In the genomic region with DNA sequence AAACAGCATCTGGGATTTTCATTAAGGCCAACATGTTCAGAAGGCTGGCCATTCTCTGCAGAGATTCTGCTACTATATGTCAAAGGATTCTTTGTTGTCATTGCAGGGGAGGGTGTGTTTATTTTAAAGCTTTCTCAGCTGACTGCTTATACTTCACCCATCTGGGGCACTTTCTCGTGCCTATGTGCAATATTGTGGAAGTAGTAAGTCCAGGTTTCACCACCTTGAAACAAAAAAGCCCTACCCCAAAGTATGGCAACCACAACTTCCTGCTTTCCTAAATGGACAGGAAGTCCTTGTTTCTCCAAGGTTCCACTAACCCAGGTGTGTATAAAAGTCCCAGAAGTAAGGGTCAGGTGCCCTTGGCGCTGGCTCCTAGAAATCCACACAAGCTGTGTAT, we compare ENCODE assay signal across 1 cellular context.
TF ChIP-seq lines count a peak whose summit lies in the region.

No MANE protein-coding gene starts in this region.

TF ChIP-seq in WTC11, 78 proteins besides CTCF, POLR2A, EP300 and RAD21 (continued from another document):
- no peak for TF ChIP-seq ZNF396 (CRISPR knock-in tag; IDR thresholded peaks at IDR 0.05; ENCODE audit: borderline replicate concordance)
